ENCODE assay signal across 1 cellular context in the genomic region with DNA sequence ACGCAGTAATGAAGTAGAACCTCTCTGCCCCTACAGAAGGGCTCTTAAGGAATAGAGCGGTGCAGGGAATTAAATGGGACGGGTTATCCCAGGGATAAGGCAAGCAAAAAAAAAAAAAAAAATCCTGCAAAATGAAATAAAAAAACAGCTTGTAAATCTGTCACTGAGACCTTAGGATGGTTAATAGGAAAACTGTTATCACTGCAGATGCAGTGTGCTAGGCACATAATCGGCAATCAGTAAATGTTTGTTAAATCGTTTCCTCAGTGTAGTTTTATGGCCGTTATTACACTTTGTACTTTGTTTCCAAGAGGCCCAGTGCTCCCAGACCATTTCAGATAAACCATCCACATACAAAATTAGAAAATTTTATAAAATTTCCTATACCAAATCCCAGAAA.
TF ChIP-seq lines count a peak whose summit lies in the region.

No MANE protein-coding gene starts in this region.

TF ChIP-seq in GM23338, 12 proteins besides CTCF, POLR2A, EP300 and RAD21 (continued from another document):
- TF ChIP-seq, protein P1, sequence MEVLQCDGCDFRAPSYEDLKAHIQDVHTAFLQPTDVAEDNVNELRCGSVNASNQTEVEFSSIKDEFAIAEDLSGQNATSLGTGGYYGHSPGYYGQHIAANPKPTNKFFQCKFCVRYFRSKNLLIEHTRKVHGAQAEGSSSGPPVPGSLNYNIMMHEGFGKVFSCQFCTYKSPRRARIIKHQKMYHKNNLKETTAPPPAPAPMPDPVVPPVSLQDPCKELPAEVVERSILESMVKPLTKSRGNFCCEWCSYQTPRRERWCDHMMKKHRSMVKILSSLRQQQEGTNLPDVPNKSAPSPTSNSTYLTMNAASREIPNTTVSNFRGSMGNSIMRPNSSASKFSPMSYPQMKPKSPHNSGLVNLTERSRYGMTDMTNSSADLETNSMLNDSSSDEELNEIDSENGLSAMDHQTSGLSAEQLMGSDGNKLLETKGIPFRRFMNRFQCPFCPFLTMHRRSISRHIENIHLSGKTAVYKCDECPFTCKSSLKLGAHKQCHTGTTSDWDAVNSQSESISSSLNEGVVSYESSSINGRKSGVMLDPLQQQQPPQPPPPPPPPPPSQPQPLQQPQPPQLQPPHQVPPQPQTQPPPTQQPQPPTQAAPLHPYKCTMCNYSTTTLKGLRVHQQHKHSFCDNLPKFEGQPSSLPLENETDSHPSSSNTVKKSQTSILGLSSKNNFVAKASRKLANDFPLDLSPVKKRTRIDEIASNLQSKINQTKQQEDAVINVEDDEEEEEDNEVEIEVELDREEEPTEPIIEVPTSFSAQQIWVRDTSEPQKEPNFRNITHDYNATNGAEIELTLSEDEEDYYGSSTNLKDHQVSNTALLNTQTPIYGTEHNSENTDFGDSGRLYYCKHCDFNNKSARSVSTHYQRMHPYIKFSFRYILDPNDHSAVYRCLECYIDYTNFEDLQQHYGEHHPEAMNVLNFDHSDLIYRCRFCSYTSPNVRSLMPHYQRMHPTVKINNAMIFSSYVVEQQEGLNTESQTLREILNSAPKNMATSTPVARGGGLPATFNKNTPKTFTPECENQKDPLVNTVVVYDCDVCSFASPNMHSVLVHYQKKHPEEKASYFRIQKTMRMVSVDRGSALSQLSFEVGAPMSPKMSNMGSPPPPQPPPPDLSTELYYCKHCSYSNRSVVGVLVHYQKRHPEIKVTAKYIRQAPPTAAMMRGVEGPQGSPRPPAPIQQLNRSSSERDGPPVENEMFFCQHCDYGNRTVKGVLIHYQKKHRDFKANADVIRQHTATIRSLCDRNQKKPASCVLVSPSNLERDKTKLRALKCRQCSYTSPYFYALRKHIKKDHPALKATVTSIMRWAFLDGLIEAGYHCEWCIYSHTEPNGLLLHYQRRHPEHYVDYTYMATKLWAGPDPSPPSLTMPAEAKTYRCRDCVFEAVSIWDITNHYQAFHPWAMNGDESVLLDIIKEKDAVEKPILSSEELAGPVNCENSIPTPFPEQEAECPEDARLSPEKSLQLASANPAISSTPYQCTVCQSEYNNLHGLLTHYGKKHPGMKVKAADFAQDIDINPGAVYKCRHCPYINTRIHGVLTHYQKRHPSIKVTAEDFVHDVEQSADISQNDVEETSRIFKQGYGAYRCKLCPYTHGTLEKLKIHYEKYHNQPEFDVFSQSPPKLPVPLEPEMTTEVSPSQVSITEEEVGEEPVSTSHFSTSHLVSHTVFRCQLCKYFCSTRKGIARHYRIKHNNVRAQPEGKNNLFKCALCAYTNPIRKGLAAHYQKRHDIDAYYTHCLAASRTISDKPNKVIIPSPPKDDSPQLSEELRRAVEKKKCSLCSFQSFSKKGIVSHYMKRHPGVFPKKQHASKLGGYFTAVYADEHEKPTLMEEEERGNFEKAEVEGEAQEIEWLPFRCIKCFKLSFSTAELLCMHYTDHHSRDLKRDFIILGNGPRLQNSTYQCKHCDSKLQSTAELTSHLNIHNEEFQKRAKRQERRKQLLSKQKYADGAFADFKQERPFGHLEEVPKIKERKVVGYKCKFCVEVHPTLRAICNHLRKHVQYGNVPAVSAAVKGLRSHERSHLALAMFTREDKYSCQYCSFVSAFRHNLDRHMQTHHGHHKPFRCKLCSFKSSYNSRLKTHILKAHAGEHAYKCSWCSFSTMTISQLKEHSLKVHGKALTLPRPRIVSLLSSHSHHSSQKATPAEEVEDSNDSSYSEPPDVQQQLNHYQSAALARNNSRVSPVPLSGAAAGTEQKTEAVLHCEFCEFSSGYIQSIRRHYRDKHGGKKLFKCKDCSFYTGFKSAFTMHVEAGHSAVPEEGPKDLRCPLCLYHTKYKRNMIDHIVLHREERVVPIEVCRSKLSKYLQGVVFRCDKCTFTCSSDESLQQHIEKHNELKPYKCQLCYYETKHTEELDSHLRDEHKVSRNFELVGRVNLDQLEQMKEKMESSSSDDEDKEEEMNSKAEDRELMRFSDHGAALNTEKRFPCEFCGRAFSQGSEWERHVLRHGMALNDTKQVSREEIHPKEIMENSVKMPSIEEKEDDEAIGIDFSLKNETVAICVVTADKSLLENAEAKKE (CRISPR knock-in tag; IDR thresholded peaks at IDR 0.05): no peak
- no peak for TF ChIP-seq ZNF114 (CRISPR knock-in tag; IDR thresholded peaks at IDR 0.05)
- TF ChIP-seq CREB1 (CRISPR knock-in tag; IDR thresholded peaks at IDR 0.05; ENCODE audit: low read depth): no peak
- TF ChIP-seq POLR2AphosphoS5 (IDR thresholded peaks at IDR 0.05; ENCODE audit: low read depth): no peak
- TF ChIP-seq STAT1 (IDR thresholded peaks at IDR 0.05; ENCODE audit: unreplicated experiment): no peak
- no peak for TF ChIP-seq JUNB (IDR thresholded peaks at IDR 0.05; ENCODE audit: unreplicated experiment)
- no peak for TF ChIP-seq NANOG (IDR thresholded peaks at IDR 0.05; ENCODE audit: borderline replicate concordance)
- TF ChIP-seq, protein P2, sequence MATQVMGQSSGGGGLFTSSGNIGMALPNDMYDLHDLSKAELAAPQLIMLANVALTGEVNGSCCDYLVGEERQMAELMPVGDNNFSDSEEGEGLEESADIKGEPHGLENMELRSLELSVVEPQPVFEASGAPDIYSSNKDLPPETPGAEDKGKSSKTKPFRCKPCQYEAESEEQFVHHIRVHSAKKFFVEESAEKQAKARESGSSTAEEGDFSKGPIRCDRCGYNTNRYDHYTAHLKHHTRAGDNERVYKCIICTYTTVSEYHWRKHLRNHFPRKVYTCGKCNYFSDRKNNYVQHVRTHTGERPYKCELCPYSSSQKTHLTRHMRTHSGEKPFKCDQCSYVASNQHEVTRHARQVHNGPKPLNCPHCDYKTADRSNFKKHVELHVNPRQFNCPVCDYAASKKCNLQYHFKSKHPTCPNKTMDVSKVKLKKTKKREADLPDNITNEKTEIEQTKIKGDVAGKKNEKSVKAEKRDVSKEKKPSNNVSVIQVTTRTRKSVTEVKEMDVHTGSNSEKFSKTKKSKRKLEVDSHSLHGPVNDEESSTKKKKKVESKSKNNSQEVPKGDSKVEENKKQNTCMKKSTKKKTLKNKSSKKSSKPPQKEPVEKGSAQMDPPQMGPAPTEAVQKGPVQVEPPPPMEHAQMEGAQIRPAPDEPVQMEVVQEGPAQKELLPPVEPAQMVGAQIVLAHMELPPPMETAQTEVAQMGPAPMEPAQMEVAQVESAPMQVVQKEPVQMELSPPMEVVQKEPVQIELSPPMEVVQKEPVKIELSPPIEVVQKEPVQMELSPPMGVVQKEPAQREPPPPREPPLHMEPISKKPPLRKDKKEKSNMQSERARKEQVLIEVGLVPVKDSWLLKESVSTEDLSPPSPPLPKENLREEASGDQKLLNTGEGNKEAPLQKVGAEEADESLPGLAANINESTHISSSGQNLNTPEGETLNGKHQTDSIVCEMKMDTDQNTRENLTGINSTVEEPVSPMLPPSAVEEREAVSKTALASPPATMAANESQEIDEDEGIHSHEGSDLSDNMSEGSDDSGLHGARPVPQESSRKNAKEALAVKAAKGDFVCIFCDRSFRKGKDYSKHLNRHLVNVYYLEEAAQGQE (IDR thresholded peaks at IDR 0.05; ENCODE audit: unreplicated experiment): no peak
- TF ChIP-seq, protein P3, sequence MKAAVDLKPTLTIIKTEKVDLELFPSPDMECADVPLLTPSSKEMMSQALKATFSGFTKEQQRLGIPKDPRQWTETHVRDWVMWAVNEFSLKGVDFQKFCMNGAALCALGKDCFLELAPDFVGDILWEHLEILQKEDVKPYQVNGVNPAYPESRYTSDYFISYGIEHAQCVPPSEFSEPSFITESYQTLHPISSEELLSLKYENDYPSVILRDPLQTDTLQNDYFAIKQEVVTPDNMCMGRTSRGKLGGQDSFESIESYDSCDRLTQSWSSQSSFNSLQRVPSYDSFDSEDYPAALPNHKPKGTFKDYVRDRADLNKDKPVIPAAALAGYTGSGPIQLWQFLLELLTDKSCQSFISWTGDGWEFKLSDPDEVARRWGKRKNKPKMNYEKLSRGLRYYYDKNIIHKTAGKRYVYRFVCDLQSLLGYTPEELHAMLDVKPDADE (IDR thresholded peaks at IDR 0.05): no peak
TF ChIP-seq in GM23338: peak in this region for 0.
